In the genomic region with DNA sequence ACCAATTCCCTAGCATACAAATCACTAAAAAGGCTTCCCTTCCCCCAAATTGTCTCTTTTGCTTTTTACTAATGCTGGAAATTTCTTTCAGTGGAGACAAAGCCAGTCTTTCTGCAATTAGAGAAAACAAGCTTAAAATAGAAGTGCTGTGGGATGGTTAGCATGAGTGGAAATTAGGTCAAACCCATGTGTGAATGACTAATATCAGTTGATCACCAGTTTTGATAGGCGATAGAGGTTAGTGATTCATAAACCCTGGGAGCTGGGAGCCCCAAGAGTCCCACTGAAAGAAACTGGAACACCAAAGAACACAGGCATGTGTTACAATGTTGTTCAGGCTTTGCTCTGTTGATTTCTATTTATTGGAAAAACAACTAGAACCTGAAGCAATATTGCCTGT, we compare ENCODE assay signal across 19 cellular contexts.
A peak's percentile ranks its signal among the peaks of the same experiment; 100 is the strongest.
DNase-seq lines count a peak whose midpoint lies in the region; ATAC-seq lines count a peak whose summit lies in the region.
"Had no signal": no experiment of that assay in that cellular context is flagged by ENCODE, and none has a peak within 500 bp of the region (broad histone marks: within the 10 kb centered on the region; RNA-seq: fewer than 3 reads in every experiment).

No MANE protein-coding gene starts in this region.

- H3K27ac Mint-ChIP-seq in activated T-helper 17 cell treated with anti-CD3 and anti-CD28 coated beads, Interleukin-2, amount 50 U/mL, for 72 hours = peak overlapping the region; percentile 90
- H3K27ac Mint-ChIP-seq: endodermal cell; IgD-negative memory B cell; memory B cell; naive thymus-derived CD8-positive, alpha-beta T cell had no signal

- H3K9me3 Mint-ChIP-seq in activated T-cell treated with anti-CD3 and anti-CD28 coated beads, Interleukin-2, amount 50 U/mL, for 4 hours = no peaks in the 10 kb centered on the region
- H3K9me3 Mint-ChIP-seq in activated T-helper 17 cell treated with anti-CD3 and anti-CD28 coated beads, Interleukin-2, amount 50 U/mL, for 72 hours = no peaks in the 10 kb centered on the region
- H3K9me3 Mint-ChIP-seq: endodermal cell, memory B cell had no signal

- peak overlapping the region; percentile 51 for H3K4me3 Mint-ChIP-seq in activated T-cell treated with anti-CD3 and anti-CD28 coated beads, Interleukin-2, amount 50 U/mL, for 4 hours
- H3K4me3 Mint-ChIP-seq in activated T-helper 17 cell treated with anti-CD3 and anti-CD28 coated beads, Interleukin-2, amount 50 U/mL, for 72 hours = peak overlapping the region; percentile 76
- H3K4me3 Mint-ChIP-seq: endodermal cell, IgD-negative memory B cell, memory B cell had no signal

- DNase-seq in activated T-cell treated with anti-CD3 and anti-CD28 coated beads, Interleukin-2, amount 50 U/mL, for 4 hours = no peak
- no peak for DNase-seq in activated T-cell treated with anti-CD3 and anti-CD28 coated beads, Interleukin-2, amount 50 U/mL, for 48 hours
- DNase-seq in foreskin melanocyte (peak; percentile 68), NCI-H524 (lab: John Stamatoyannopoulos, UW) (no peak), NCI-H1436 (lab: John Stamatoyannopoulos, UW) (no peak)
- no peak for DNase-seq in stimulated activated naive CD8-positive, alpha-beta T cell treated with anti-CD3 and anti-CD28 coated beads, Interleukin-15, Interleukin-2, amounts not matched to agents 100 U/mL and 50 U/mL, for 24 hours
- DNase-seq: activated gamma-delta T cell treated with Interleukin-2 at 50 U/mL for 16 hours; aorta; endodermal cell; naive thymus-derived CD8-positive, alpha-beta T cell; NCI-H1694; NCI-H2227 treated with DMSO at 0.1 percent for 48 hours; ovary; PC-3; stimulated activated CD4-positive, alpha-beta T cell treated with anti-CD3 and anti-CD28 coated beads, Interleukin-2, amount 100 ng/mL, for 48 hours had no signal

- no peaks in the 10 kb centered on the region for H3K27me3 Mint-ChIP-seq in activated T-cell treated with anti-CD3 and anti-CD28 coated beads, Interleukin-2, amount 50 U/mL, for 4 hours (ENCODE audit: low read depth)
- H3K27me3 Mint-ChIP-seq in activated T-helper 17 cell treated with anti-CD3 and anti-CD28 coated beads, Interleukin-2, amount 50 U/mL, for 72 hours = peaks cover 18% of the 10 kb centered on the region

- H3K4me1 Mint-ChIP-seq in activated T-cell treated with anti-CD3 and anti-CD28 coated beads, Interleukin-2, amount 50 U/mL, for 4 hours (ENCODE audit: low read depth) = peaks cover 24% of the 10 kb centered on the region
- H3K4me1 Mint-ChIP-seq in activated T-helper 17 cell treated with anti-CD3 and anti-CD28 coated beads, Interleukin-2, amount 50 U/mL, for 72 hours = peaks cover 28% of the 10 kb centered on the region
- H3K4me1 Mint-ChIP-seq: endodermal cell; IgD-negative memory B cell; memory B cell; naive thymus-derived CD8-positive, alpha-beta T cell had no signal

- peak; percentile 67 to 69 for ATAC-seq in activated T-cell treated with anti-CD3 and anti-CD28 coated beads, Interleukin-2, amount 50 U/mL, for 4 hours
- peak; percentile 76 for ATAC-seq in activated T-helper 17 cell treated with anti-CD3 and anti-CD28 coated beads, Interleukin-2, amount 50 U/mL, for 72 hours (replicated peaks)
- peak; percentile 78 for ATAC-seq in stimulated activated naive CD8-positive, alpha-beta T cell treated with anti-CD3 and anti-CD28 coated beads, Interleukin-15, Interleukin-2, amounts not matched to agents 100 U/mL and 50 U/mL, for 24 hours
- no peak for ATAC-seq in HG02759 (IDR thresholded peaks at IDR 0.05; ENCODE audit: unreplicated experiment)
- ATAC-seq: naive thymus-derived CD8-positive, alpha-beta T cell had no signal

- no peaks in the 10 kb centered on the region for H3K36me3 Mint-ChIP-seq in activated T-cell treated with anti-CD3 and anti-CD28 coated beads, Interleukin-2, amount 50 U/mL, for 4 hours (ENCODE audit: insufficient read depth)
- no peaks in the 10 kb centered on the region for H3K36me3 Mint-ChIP-seq in activated T-helper 17 cell treated with anti-CD3 and anti-CD28 coated beads, Interleukin-2, amount 50 U/mL, for 72 hours (ENCODE audit: low read depth)
- H3K36me3 Mint-ChIP-seq: memory B cell; naive thymus-derived CD8-positive, alpha-beta T cell had no signal
